In genomic region chrX:151153086-151153485, GRCh38 we compare ENCODE assay signal across 10 cellular contexts. TPM values are rescaled to one million over a fixed set of nuclear protein-coding genes. Genes with fewer than 3 reads are reported as not detected.
DNase-seq lines count a peak whose midpoint lies in the region; ATAC-seq and TF ChIP-seq lines count a peak whose summit lies in the region.
"Had no signal": no experiment of that assay in that cellular context is flagged by ENCODE, and none has a peak within 500 bp of the region (broad histone marks: within the 10 kb centered on the region; RNA-seq: fewer than 3 reads in every experiment).

No MANE protein-coding gene starts in this region.

- H3K9me3 ChIP-seq in adipocyte (ENCODE audit: control insufficient read depth, low read length) = peaks cover 9% of the 10 kb centered on the region
- no peaks in the 10 kb centered on the region for H3K9me3 ChIP-seq in ascending aorta
- H3K9me3 ChIP-seq in gastroesophageal sphincter = no peaks in the 10 kb centered on the region
- H3K9me3 ChIP-seq: heart left ventricle had no signal

- no peak for TF ChIP-seq EP300 in gastroesophageal sphincter (IDR thresholded peaks at IDR 0.05)

- intact Hi-C loops in ascending aorta (cut with DNase I) = no loop called here

- H3K4me1 ChIP-seq in adipocyte (ENCODE audit: control insufficient read depth, insufficient read depth, low read length) = no peaks in the 10 kb centered on the region
- H3K4me1 ChIP-seq in ascending aorta = no peaks in the 10 kb centered on the region
- no peaks in the 10 kb centered on the region for H3K4me1 ChIP-seq in gastroesophageal sphincter
- H3K4me1 ChIP-seq: heart left ventricle had no signal

- H3K36me3 ChIP-seq in adipocyte (ENCODE audit: control insufficient read depth, insufficient read depth, low read length, severe bottlenecking) (no peaks in the 10 kb centered on the region), ascending aorta (no peaks in the 10 kb centered on the region), gastroesophageal sphincter (no peaks in the 10 kb centered on the region)
- H3K36me3 ChIP-seq: heart left ventricle had no signal

- no peak overlapping the region for H3K9ac ChIP-seq in adipocyte (ENCODE audit: low read length)

- H3K4me3 ChIP-seq in AG10803 (ENCODE audit: low read length) (no peak overlapping the region), HFF-Myc (replicated peaks; ENCODE audit: low read depth, low read length) (no peak overlapping the region), adipocyte (ENCODE audit: low read length) (no peak overlapping the region), ascending aorta (no peak overlapping the region), gastroesophageal sphincter (no peak overlapping the region)
- H3K4me3 ChIP-seq: heart left ventricle had no signal

- H3K27me3 ChIP-seq in adipocyte (replicated peaks; ENCODE audit: control insufficient read depth, insufficient read depth, low read length) (peaks cover 23% of the 10 kb centered on the region), ascending aorta (no peaks in the 10 kb centered on the region), gastroesophageal sphincter (peaks cover 9% of the 10 kb centered on the region)

- 0 out of 2 replicates have a peak, but pooled peaks have one; percentile 17 for TF ChIP-seq CTCF in AG10803 (conservative IDR thresholded peaks at IDR 0.05; ENCODE audit: low read length)
- TF ChIP-seq CTCF in HFF-Myc (IDR thresholded peaks at IDR 0.05; ENCODE audit: low read depth, low read length, missing control alignments) = no peak
- TF ChIP-seq CTCF in ascending aorta (IDR thresholded peaks at IDR 0.05) = no peak
- TF ChIP-seq CTCF in gastroesophageal sphincter (IDR thresholded peaks at IDR 0.05) = no peak
- no peak for TF ChIP-seq CTCF in GM13976 (IDR thresholded peaks at IDR 0.05; ENCODE audit: borderline replicate concordance, control extremely low read depth, extremely low read depth, insufficient read depth, missing control alignments)

- no peak for TF ChIP-seq POLR2A in gastroesophageal sphincter (IDR thresholded peaks at IDR 0.05)

- in situ Hi-C loops in GM13976 (cut with MboI; ENCODE audit: low sequenced_read_pairs, unreplicated experiment) = loop anchor here (5.0 to 25.0 kb wide), 2 partner anchors 334 to 529 kb away; no protein-coding TSS in a partner anchor

- peak; percentile 12 for DNase-seq in AG10803 (ENCODE audit: low read depth)
- DNase-seq in HFF-Myc (ENCODE audit: extremely low read depth, low read depth) = peak; percentile 4
- peak; percentile 69 for DNase-seq in adipocyte (ENCODE audit: low read depth)
- peak; percentile 25 for DNase-seq in iris pigment epithelial cell (ENCODE audit: low read depth)
- no peak for DNase-seq in ascending aorta (ENCODE audit: low spot score in 2 of 2)
- DNase-seq in GM13976 (ENCODE audit: low spot score) = no peak
- DNase-seq: heart left ventricle had no signal

- no peak for ATAC-seq in HG03025 (IDR thresholded peaks at IDR 0.05; ENCODE audit: low FRiP score, unreplicated experiment)
- no peak for ATAC-seq in gastroesophageal sphincter
- ATAC-seq: heart left ventricle had no signal

- 3 to 30% methylated on average over 3 to 8 of the region's 9 CpGs for WGBS in gastroesophageal sphincter (ENCODE audit: low coverage in 1 of 2), 2 donors

- H3K27ac ChIP-seq in ascending aorta (no peak overlapping the region), gastroesophageal sphincter (no peak overlapping the region)
- H3K27ac ChIP-seq: heart left ventricle had no signal

RNA-seq across cellular contexts. Expression of gene GPR50, which starts 23.3 kb away (rescaled TPM):
- total RNA-seq in ascending aorta = not detected
- not detected for total RNA-seq in gastroesophageal sphincter
- total RNA-seq: heart left ventricle, pulmonary artery endothelial cell had no signal

Comparison
In these comparisons a context has a peak if more than half of its experiments do, and no peak if none do; other contexts are left out.
1. DNase-seq: peak in AG10803 (single experiment), HFF-Myc (single experiment), adipocyte (single experiment) and iris pigment epithelial cell (single experiment); none in ascending aorta (0 of 2) and GM13976 (single experiment).